15 cellular contexts compared by ENCODE assay signal in genomic region chr14:57960946-57961792, GRCh38.
DNase-seq lines count a peak whose midpoint lies in the region; ATAC-seq and TF ChIP-seq lines count a peak whose summit lies in the region.
"Had no signal": no experiment of that assay in that cellular context is flagged by ENCODE, and none has a peak within 500 bp of the region (broad histone marks: within the 10 kb centered on the region; RNA-seq: fewer than 3 reads in every experiment).

No MANE protein-coding gene starts in this region.

- TF ChIP-seq POLR2A in esophagus muscularis mucosa (IDR thresholded peaks at IDR 0.05; ENCODE audit: low read depth): no peak

- H3K4me1 ChIP-seq in esophagus muscularis mucosa (peaks cover 4 to 32% (median 28%) of the 10 kb centered on the region in 4 donors), aorta (ENCODE audit: control insufficient read depth in 1 of 2, insufficient read depth in 2 of 2, low read length in 2 of 2) (peaks cover 7 to 13% of the 10 kb centered on the region in 2 donors)

- H3K9me3 ChIP-seq in esophagus muscularis mucosa (peaks cover 0 to under 1% (median 0%) of the 10 kb centered on the region in 4 donors), aorta (ENCODE audit: control insufficient read depth, low read length) (no peaks in the 10 kb centered on the region)

- intact Hi-C loops in esophagus muscularis mucosa (cut with DNase I): no loop called here
- intact Hi-C loops in sciatic nerve (cut with DNase I): no loop called here
- intact Hi-C loops in aorta (cut with DNase I): loop anchor here (5.0 to 10.0 kb wide), 2 partner anchors 111 to 126 kb away; no protein-coding TSS in a partner anchor

- POLR2A ChIA-PET in GM10248 (lab: Yijun Ruan, JAX): no interaction called here

- DNase-seq in DMS79 treated with DMSO at 0.1 percent for 48 hours (lab: John Stamatoyannopoulos, UW) (peak; percentile 51), DMS79 (lab: John Stamatoyannopoulos, UW) (no peak), esophagus muscularis mucosa (ENCODE audit: extremely low spot score) (peak; percentile 68), sciatic nerve (ENCODE audit: low spot score) (no peak), aorta (no peak), cerebellum (ENCODE audit: low spot score) (no peak), GM10248 (ENCODE audit: extremely low spot score) (no peak), NCI-H2081 (lab: John Stamatoyannopoulos, UW) (no peak)
- DNase-seq: DMS 273 treated with DMSO at 0.1 percent for 48 hours, KBM-7, NCI-H1105, OCI-M1, RPMI8226, SHP77 treated with DMSO at 0.1 percent for 48 hours had no signal

- H3K36me3 ChIP-seq in esophagus muscularis mucosa: no peaks in the 10 kb centered on the region
- no peaks in the 10 kb centered on the region for H3K36me3 ChIP-seq in aorta (ENCODE audit: control insufficient read depth in 1 of 2, insufficient read depth in 2 of 2, low read length in 1 of 2)

- no peak overlapping the region for H3K4me3 ChIP-seq in esophagus muscularis mucosa
- no peak overlapping the region for H3K4me3 ChIP-seq in aorta (ENCODE audit: low read length in 2 of 2)

- ATAC-seq in sciatic nerve: peak; percentile 61
- no peak for ATAC-seq in aorta (ENCODE audit: low FRiP score)

- TF ChIP-seq CTCF in esophagus muscularis mucosa (IDR thresholded peaks at IDR 0.05) (no peak), GM10248 (IDR thresholded peaks at IDR 0.05; ENCODE audit: control extremely low read depth, extremely low read depth, low read depth, missing control alignments) (no peak)

- CTCF ChIA-PET in GM10248 (lab: Yijun Ruan, JAX): no interaction called here

- WGBS in esophagus muscularis mucosa: 86% methylated on average over 16 of the region's 16 CpGs
- 92 to 94% methylated on average over 16 of the region's 16 CpGs for WGBS in aorta, 2 donors

- H3K27me3 ChIP-seq in esophagus muscularis mucosa (no peaks in the 10 kb centered on the region), aorta (ENCODE audit: control insufficient read depth in 1 of 2, insufficient read depth in 2 of 2, low read length in 1 of 2) (no peaks in the 10 kb centered on the region)

- H3K27ac ChIP-seq in esophagus muscularis mucosa (replicated peaks in 1 of 4): peak overlapping the region in 1 of 4 donors; percentile 2
- peak overlapping the region; percentile 19 to 37 for H3K27ac ChIP-seq in aorta (ENCODE audit: low read depth in 1 of 2, low read length in 2 of 2)
- H3K27ac ChIP-seq: 22Rv1 had no signal

- no peak for TF ChIP-seq EP300 in esophagus muscularis mucosa (IDR thresholded peaks at IDR 0.05)

Comparison
In these comparisons a context has a peak if more than half of its experiments do, and no peak if none do; other contexts are left out.
1. DNase-seq: peak in DMS79 treated with DMSO at 0.1 percent for 48 hours (single experiment) and esophagus muscularis mucosa (single experiment); none in DMS79 (single experiment), sciatic nerve (single experiment), aorta (0 of 2), cerebellum (single experiment), GM10248 (single experiment) and NCI-H2081 (0 of 2).
2. intact Hi-C loops: an anchor here in aorta (5.0 to 10.0 kb wide); none called in esophagus muscularis mucosa and sciatic nerve.